27 cellular contexts compared by ENCODE assay signal in genomic region chr9:72401396-72401795, GRCh38.
"Had no signal": no experiment of that assay in that cellular context is flagged by ENCODE, and none has a peak within 500 bp of the region (broad histone marks: within the 10 kb centered on the region; RNA-seq: fewer than 3 reads in every experiment).

No MANE protein-coding gene starts in this region.

- H3K36me3 ChIP-seq: left lung, lower lobe of right lung, neutrophil, stomach, suprapubic skin, tibial artery, upper lobe of right lung, WERI-Rb-1 had no signal

- ATAC-seq: activated CD4-positive, CD25-positive, alpha-beta regulatory T cell treated with anti-CD3 and anti-CD28 coated beads, Interleukin-2, amount 50 U/mL, for 24 hours; body of pancreas; left lung; lower lobe of right lung; mucosa of descending colon; natural killer cell treated with Interleukin-12 subunit alpha and Interleukin-12 subunit beta and Interleukin-15 and Interleukin-18, amount 100 ng/mL, for 72 hours; psoas muscle; stimulated activated naive B cell treated with anti-CD40 and anti-IgM and Interleukin-4, amounts not matched to agents 10 μg/mL and 1 μg/mL and 100 μg/mL, for 72 hours; upper lobe of right lung had no signal

- H3K4me3 ChIP-seq: body of pancreas, coronary artery, dorsolateral prefrontal cortex, left lung, lower lobe of right lung, mucosa of descending colon, psoas muscle, smooth muscle cell, stomach, suprapubic skin, tibial artery, upper lobe of right lung had no signal

- H3K27ac ChIP-seq: body of pancreas, coronary artery, left lung, lower lobe of right lung, neutrophil, psoas muscle, stomach, suprapubic skin, tibial artery, upper lobe of right lung, WERI-Rb-1 had no signal

- DNase-seq: activated CD4-positive, alpha-beta T cell treated with anti-CD3 and anti-CD28 coated beads for 48 hours; activated CD4-positive, alpha-beta T cell treated with anti-CD3 and anti-CD28 coated beads, Interleukin-2, amount 50 U/mL, for 48 hours; activated CD8-positive, alpha-beta memory T cell treated with anti-CD3 and anti-CD28 coated beads for 24 hours; activated effector memory CD4-positive, alpha-beta T cell treated with Interleukin-2 at 50 U/mL for 16 hours; activated naive CD4-positive, alpha-beta T cell treated with Interleukin-2 at 50 U/mL for 16 hours; anterior cingulate cortex; body of pancreas; effector memory CD4-positive, alpha-beta T cell; left lung; lower lobe of right lung; mesendoderm; mucosa of descending colon; psoas muscle; stimulated activated CD4-positive, alpha-beta T cell treated with anti-CD3 and anti-CD28 coated beads, Interleukin-1b, Interleukin-23, amount 100 ng/mL, for 48 hours; stimulated activated naive B cell treated with anti-CD40 and anti-IgM and Interleukin-4, amounts not matched to agents 10 μg/mL and 1 μg/mL and 100 μg/mL, for 72 hours; stomach; T-helper 1 cell; tibial artery; upper lobe of right lung; WERI-Rb-1 had no signal

- H3K4me1 ChIP-seq: upper lobe of right lung had no signal

- H3K9me3 ChIP-seq: body of pancreas, left lung, lower lobe of right lung, mucosa of descending colon, neutrophil, psoas muscle, stomach, suprapubic skin, tibial artery, upper lobe of right lung had no signal
